12 cellular contexts compared by ENCODE assay signal in genomic region chr3:23405081-23405480, GRCh38.
DNase-seq lines count a peak whose midpoint lies in the region; ATAC-seq and TF ChIP-seq lines count a peak whose summit lies in the region.
"Had no signal": no experiment of that assay in that cellular context is flagged by ENCODE, and none has a peak within 500 bp of the region (broad histone marks: within the 10 kb centered on the region; RNA-seq: fewer than 3 reads in every experiment).

No MANE protein-coding gene starts in this region.

- H3K4me1 ChIP-seq in spleen, result peaks cover 3 to 50% (median 21%) of the 10 kb centered on the region in 6 donors

- no peak for TF ChIP-seq CTCF in epithelial cell of esophagus (IDR thresholded peaks at IDR 0.05; ENCODE audit: insufficient read depth, low read depth, low read length, missing control alignments)
- TF ChIP-seq CTCF in spleen (IDR thresholded peaks at IDR 0.05 in 8 of 11, conservative IDR thresholded peaks at IDR 0.05 in 3 of 11), result no peak

- H3K9me3 ChIP-seq in spleen, result no peaks in the 10 kb centered on the region

- TF ChIP-seq POLR2A in spleen (IDR thresholded peaks at IDR 0.05), result no peak

- DNase-seq in epithelial cell of esophagus (ENCODE audit: low read depth), result peak; percentile 65
- DNase-seq in spleen, result no peak
- DNase-seq in stimulated activated CD4-positive, alpha-beta T cell treated with anti-CD3 and anti-CD28 coated beads, Interleukin-2, amount 100 ng/mL, for 48 hours, result no peak
- no peak for DNase-seq in caudate nucleus (lab: John Stamatoyannopoulos, UW)
- DNase-seq in stimulated activated CD4-positive, alpha-beta T cell treated with anti-CD3 and anti-CD28 coated beads, Interleukin-15, amount 100 ng/mL, for 24 hours, result no peak
- DNase-seq: KBM-7 had no signal

- 67 to 80% (median 74%) methylated on average over 1 of the region's 1 CpG for whole genome bisulfite sequencing in spleen, 5 donors

- H3K4me3 ChIP-seq in epithelial cell of esophagus (ENCODE audit: low read length) (no peak overlapping the region), spleen (no peak overlapping the region)

- H3K36me3 ChIP-seq in spleen, result no peaks in the 10 kb centered on the region

- no peaks in the 10 kb centered on the region for H3K27me3 ChIP-seq in spleen (replicated peaks in 1 of 7)

- no peak overlapping the region for H3K27ac ChIP-seq in spleen
- H3K27ac ChIP-seq in caudate nucleus (ENCODE audit: low read depth, low read length), result no peak overlapping the region
- H3K27ac ChIP-seq: VCaP had no signal

- ATAC-seq in GM18511 (IDR thresholded peaks at IDR 0.05; ENCODE audit: unreplicated experiment), result peak; percentile 68
- ATAC-seq in GM21381 (IDR thresholded peaks at IDR 0.05; ENCODE audit: unreplicated experiment), result peak; percentile 46
- peak; percentile 40 for ATAC-seq in HG03139 (IDR thresholded peaks at IDR 0.05; ENCODE audit: unreplicated experiment)
- ATAC-seq: Panc1, sciatic nerve had no signal

- intact Hi-C loops in spleen (cut with DNase I; ENCODE audit: low total_unique reads), result no loop called here
